In genomic region chr10:114073787-114074186, GRCh38 we compare ENCODE assay signal across 12 cellular contexts.
A peak's percentile ranks its signal among the peaks of the same experiment; 100 is the strongest.
DNase-seq lines count a peak whose midpoint lies in the region; ATAC-seq lines count a peak whose summit lies in the region.
"Had no signal": no experiment of that assay in that cellular context is flagged by ENCODE, and none has a peak within 500 bp of the region (broad histone marks: within the 10 kb centered on the region; RNA-seq: fewer than 3 reads in every experiment).

No MANE protein-coding gene starts in this region.

- ATAC-seq in GM18502 (IDR thresholded peaks at IDR 0.05; ENCODE audit: poor library complexity, unreplicated experiment), result peak; percentile 67
- peak; percentile 65 for ATAC-seq in HG03159 (IDR thresholded peaks at IDR 0.05; ENCODE audit: unreplicated experiment)
- ATAC-seq in HG03378 (IDR thresholded peaks at IDR 0.05; ENCODE audit: unreplicated experiment), result no peak
- ATAC-seq: gastroesophageal sphincter, left ventricle myocardium superior had no signal

- DNase-seq in AML-193 (lab: John Stamatoyannopoulos, UW) (peak; percentile 24 to 42), UCSD-AML1 (lab: John Stamatoyannopoulos, UW; ENCODE audit: unreplicated experiment) (peak; percentile 51), NCI-H526 (lab: John Stamatoyannopoulos, UW) (no peak), superior temporal gyrus (ENCODE audit: extremely low spot score) (no peak), iPS-NIHi7 (ENCODE audit: extremely low spot score) (no peak)
- DNase-seq: activated naive CD4-positive, alpha-beta T cell treated with anti-CD3 and anti-CD28 coated beads, Interleukin-2, amount 50 U/mL, for 16 hours; left ventricle myocardium superior; NCI-H1092 had no signal

Comparison
In these comparisons a context has a peak if more than half of its experiments do, and no peak if none do; other contexts are left out.
1. DNase-seq: peak in AML-193 (2 of 2) and UCSD-AML1 (single experiment); none in NCI-H526 (0 of 2), superior temporal gyrus (single experiment) and iPS-NIHi7 (single experiment).